ENCODE assay signal across 1 cellular context in the genomic region with DNA sequence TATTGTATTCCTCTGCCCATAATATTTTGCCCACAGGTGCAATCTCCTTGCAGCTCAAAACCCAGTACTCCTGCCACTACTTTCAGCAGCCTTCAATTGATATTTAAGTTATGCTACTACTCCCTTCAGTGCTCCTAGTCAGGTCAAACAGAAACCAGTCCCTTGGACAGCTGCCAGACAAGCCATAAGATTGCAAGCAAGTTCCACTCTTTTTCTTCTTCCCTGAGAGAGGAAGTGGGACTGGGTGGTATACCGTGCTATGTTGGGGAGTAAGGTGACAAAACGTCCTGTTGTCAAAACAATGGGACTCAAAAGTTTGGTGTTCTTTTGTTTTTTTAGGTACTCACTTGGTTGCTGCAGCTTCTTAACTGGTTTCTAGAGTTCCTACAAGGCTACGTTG.
TF ChIP-seq lines count a peak whose summit lies in the region.

No MANE protein-coding gene starts in this region.

TF ChIP-seq in WTC11, 78 proteins besides CTCF, POLR2A, EP300 and RAD21 (continued from another document):
- TF ChIP-seq, protein P1, sequence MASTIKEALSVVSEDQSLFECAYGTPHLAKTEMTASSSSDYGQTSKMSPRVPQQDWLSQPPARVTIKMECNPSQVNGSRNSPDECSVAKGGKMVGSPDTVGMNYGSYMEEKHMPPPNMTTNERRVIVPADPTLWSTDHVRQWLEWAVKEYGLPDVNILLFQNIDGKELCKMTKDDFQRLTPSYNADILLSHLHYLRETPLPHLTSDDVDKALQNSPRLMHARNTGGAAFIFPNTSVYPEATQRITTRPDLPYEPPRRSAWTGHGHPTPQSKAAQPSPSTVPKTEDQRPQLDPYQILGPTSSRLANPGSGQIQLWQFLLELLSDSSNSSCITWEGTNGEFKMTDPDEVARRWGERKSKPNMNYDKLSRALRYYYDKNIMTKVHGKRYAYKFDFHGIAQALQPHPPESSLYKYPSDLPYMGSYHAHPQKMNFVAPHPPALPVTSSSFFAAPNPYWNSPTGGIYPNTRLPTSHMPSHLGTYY (CRISPR knock-in tag; IDR thresholded peaks at IDR 0.05), result no peak
- no peak for TF ChIP-seq ZNF232 (CRISPR knock-in tag; IDR thresholded peaks at IDR 0.05)
- no peak for TF ChIP-seq OVOL2 (CRISPR knock-in tag; IDR thresholded peaks at IDR 0.05; ENCODE audit: borderline replicate concordance)
- no peak for TF ChIP-seq NFATC4 (CRISPR knock-in tag; IDR thresholded peaks at IDR 0.05)
- TF ChIP-seq ETV6 (CRISPR knock-in tag; IDR thresholded peaks at IDR 0.05), result no peak
- no peak for TF ChIP-seq RORB (CRISPR knock-in tag; IDR thresholded peaks at IDR 0.05)
- TF ChIP-seq FOXK1 (CRISPR knock-in tag; IDR thresholded peaks at IDR 0.05), result no peak
- TF ChIP-seq SMAD4 (CRISPR knock-in tag; IDR thresholded peaks at IDR 0.05), result no peak
- no peak for TF ChIP-seq ZNF416 (CRISPR knock-in tag; IDR thresholded peaks at IDR 0.05)
- TF ChIP-seq, protein P2, sequence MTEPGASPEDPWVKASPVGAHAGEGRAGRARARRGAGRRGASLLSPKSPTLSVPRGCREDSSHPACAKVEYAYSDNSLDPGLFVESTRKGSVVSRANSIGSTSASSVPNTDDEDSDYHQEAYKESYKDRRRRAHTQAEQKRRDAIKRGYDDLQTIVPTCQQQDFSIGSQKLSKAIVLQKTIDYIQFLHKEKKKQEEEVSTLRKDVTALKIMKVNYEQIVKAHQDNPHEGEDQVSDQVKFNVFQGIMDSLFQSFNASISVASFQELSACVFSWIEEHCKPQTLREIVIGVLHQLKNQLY (CRISPR knock-in tag; IDR thresholded peaks at IDR 0.05), result no peak
- TF ChIP-seq MYBL2 (CRISPR knock-in tag; IDR thresholded peaks at IDR 0.05), result no peak
- no peak for TF ChIP-seq GABPB1 (CRISPR knock-in tag; IDR thresholded peaks at IDR 0.05)
- no peak for TF ChIP-seq TP53 (CRISPR knock-in tag; IDR thresholded peaks at IDR 0.05)
- no peak for TF ChIP-seq ZNF138 (CRISPR knock-in tag; conservative IDR thresholded peaks at IDR 0.05)
